2 cellular contexts compared by ENCODE assay signal in genomic region chr1:112638109-112638426, GRCh38.
TF ChIP-seq lines count a peak whose summit lies in the region.

No MANE protein-coding gene starts in this region.

TF ChIP-seq in A549, 52 proteins besides CTCF, POLR2A, EP300 and RAD21:
- TF ChIP-seq SMC3 (IDR thresholded peaks at IDR 0.05): no peak
- no peak for TF ChIP-seq KDM5A (IDR thresholded peaks at IDR 0.05)
- TF ChIP-seq NPAS2 (CRISPR knock-in tag; IDR thresholded peaks at IDR 0.05; ENCODE audit: borderline replicate concordance): no peak
- no peak for TF ChIP-seq ESRRA (IDR thresholded peaks at IDR 0.05; ENCODE audit: borderline replicate concordance, low read length)
- TF ChIP-seq HOXB5 (CRISPR knock-in tag; IDR thresholded peaks at IDR 0.05): no peak
- TF ChIP-seq JUNB (IDR thresholded peaks at IDR 0.05): no peak
- TF ChIP-seq RCOR1 (IDR thresholded peaks at IDR 0.05; ENCODE audit: low read depth, low read length): no peak
- no peak for TF ChIP-seq ELK1 (IDR thresholded peaks at IDR 0.05; ENCODE audit: low read depth, low read length)

TF ChIP-seq in HEK293, 187 proteins besides CTCF, POLR2A, EP300 and RAD21:
- TF ChIP-seq ZNF473 (tag by site-specific recombination; IDR thresholded peaks at IDR 0.05) (no peak), WT1 (tag by site-specific recombination; IDR thresholded peaks at IDR 0.05) (peak; percentile 13; the same call in 1 of the 2 replicates), ZNF670 (tag by site-specific recombination; IDR thresholded peaks at IDR 0.05; ENCODE audit: low read depth) (no peak), GLI2 (tag by site-specific recombination; IDR thresholded peaks at IDR 0.05; ENCODE audit: borderline replicate concordance, low read depth) (no peak), SP3 (tag by site-specific recombination; IDR thresholded peaks at IDR 0.05) (no peak)
